ENCODE assay signal across 18 cellular contexts in the genomic region with DNA sequence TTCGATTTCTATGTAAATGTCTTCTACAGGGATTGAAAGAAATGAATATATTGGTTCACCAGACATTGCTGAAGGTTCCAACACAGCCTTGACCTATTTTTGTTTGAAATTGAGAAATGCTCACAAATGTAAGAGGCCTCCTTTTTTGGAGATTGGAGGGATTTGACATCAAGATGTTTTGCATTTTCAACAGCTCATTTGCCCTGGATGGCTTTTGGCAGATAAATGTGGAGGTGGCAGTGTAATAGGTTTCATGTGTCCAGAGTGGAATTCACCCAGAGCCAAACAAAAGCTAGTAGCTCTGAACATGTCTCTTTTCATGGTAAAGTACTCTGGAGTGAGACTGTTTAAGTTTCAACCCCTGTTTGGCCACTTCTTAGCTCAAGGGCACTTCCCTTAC.
DNase-seq lines count a peak whose midpoint lies in the region; ATAC-seq and TF ChIP-seq lines count a peak whose summit lies in the region.
"Had no signal": no experiment of that assay in that cellular context is flagged by ENCODE, and none has a peak within 500 bp of the region (broad histone marks: within the 10 kb centered on the region; RNA-seq: fewer than 3 reads in every experiment).

No MANE protein-coding gene starts in this region.

- H3K4me1 ChIP-seq in heart right ventricle (peaks cover 7 to 78% (median 52%) of the 10 kb centered on the region in 9 donors), uterus (no peaks in the 10 kb centered on the region), PC-9 (replicated peaks; ENCODE audit: insufficient read depth) (no peaks in the 10 kb centered on the region)
- H3K4me1 ChIP-seq: breast epithelium had no signal

- CTCF ChIA-PET in PC-9 (lab: Charles Lee), result no interaction called here

- H4K20me1 ChIP-seq in PC-9 (ENCODE audit: insufficient read depth), result no peaks in the 10 kb centered on the region

- DNase-seq in heart right ventricle (no peak), left ventricle myocardium superior (no peak), coronary artery (ENCODE audit: low spot score) (no peak), mesothelial cell of epicardium (ENCODE audit: low spot score in 2 of 2, unreplicated experiment in 2 of 2) (no peak), uterus (no peak), NCI-H82 treated with DMSO at 0.1 percent for 48 hours (lab: John Stamatoyannopoulos, UW; ENCODE audit: unreplicated experiment) (no peak), posterior vena cava (ENCODE audit: low spot score) (no peak), PC-9 (no peak)
- DNase-seq: activated CD4-positive, CD25-positive, alpha-beta regulatory T cell; activated naive CD8-positive, alpha-beta T cell treated with anti-CD3 and anti-CD28 coated beads for 36 hours; CD8-positive, alpha-beta memory T cell; KG1; NCI-H1048; NCI-H526 treated with DMSO at 0.1 percent for 48 hours had no signal

- POLR2A ChIA-PET in PC-9 (lab: Charles Lee; ENCODE audit: unreplicated experiment), result no interaction called here

- H3K27ac Mint-ChIP-seq in mesothelial cell of epicardium, result peak overlapping the region; percentile 82
- H3K27ac Mint-ChIP-seq: activated naive CD8-positive, alpha-beta T cell treated with anti-CD3 and anti-CD28 coated beads for 36 hours; activated T-helper 1 cell treated with anti-CD3 and anti-CD28 coated beads, Interleukin-12 subunit alpha, Interleukin-12 subunit beta, Interleukin-2, Interleukin-4 antibody, amounts not matched to agents 30 ng/mL and 10 ng/mL and 1 ng/mL, durations not matched to agents 14 hours and 24 hours and 36 hours; CD8-positive, alpha-beta memory T cell had no signal

- H3K9me2 ChIP-seq in PC-9 (ENCODE audit: insufficient read depth), result no peaks in the 10 kb centered on the region

- ATAC-seq in heart right ventricle (no peak), left ventricle myocardium superior (no peak)

- H3K4me2 ChIP-seq in PC-9, result no peak overlapping the region

- no peak for TF ChIP-seq POLR2A in uterus (IDR thresholded peaks at IDR 0.05)

- H3K27me3 Mint-ChIP-seq in mesothelial cell of epicardium (ENCODE audit: low read depth), result no peaks in the 10 kb centered on the region

- H3K9me3 ChIP-seq in heart right ventricle (no peaks in the 10 kb centered on the region), uterus (no peaks in the 10 kb centered on the region), PC-9 (ENCODE audit: insufficient read depth, low read depth) (no peaks in the 10 kb centered on the region)
- H3K9me3 ChIP-seq: breast epithelium, neutrophil, tibial artery had no signal

- H3K4me3 ChIP-seq in heart right ventricle (no peak overlapping the region), coronary artery (peak overlapping the region; percentile 13), uterus (no peak overlapping the region), PC-9 (no peak overlapping the region)
- H3K4me3 ChIP-seq: breast epithelium, tibial artery had no signal

- H3F3A ChIP-seq in PC-9 (ENCODE audit: insufficient read depth, low read depth), result no peaks in the 10 kb centered on the region

- peak overlapping the region; percentile 64 to 92 (median 88) for H3K27ac ChIP-seq in heart right ventricle
- peak overlapping the region; percentile 48 to 85 for H3K27ac ChIP-seq in coronary artery
- H3K27ac ChIP-seq in uterus, result peak overlapping the region; percentile 30 to 66
- no peak overlapping the region for H3K27ac ChIP-seq in PC-9
- H3K27ac ChIP-seq: neutrophil, tibial artery had no signal

- BruUV-seq in PC-9 (replicated peaks; lab: Mats Ljungman, UMichigan), result no TSS peak

- H3K79me2 ChIP-seq in PC-9 (ENCODE audit: low read depth), result no peaks in the 10 kb centered on the region

- no peak overlapping the region for H3K4me3 Mint-ChIP-seq in mesothelial cell of epicardium
- H3K4me3 Mint-ChIP-seq: activated naive CD8-positive, alpha-beta T cell treated with anti-CD3 and anti-CD28 coated beads for 36 hours; activated T-helper 1 cell treated with anti-CD3 and anti-CD28 coated beads, Interleukin-12 subunit alpha, Interleukin-12 subunit beta, Interleukin-2, Interleukin-4 antibody, amounts not matched to agents 30 ng/mL and 10 ng/mL and 1 ng/mL, durations not matched to agents 14 hours and 24 hours and 36 hours; CD8-positive, alpha-beta memory T cell had no signal

- no peaks in the 10 kb centered on the region for H3K9me3 Mint-ChIP-seq in mesothelial cell of epicardium
- H3K9me3 Mint-ChIP-seq: activated naive CD8-positive, alpha-beta T cell treated with anti-CD3 and anti-CD28 coated beads for 36 hours; CD8-positive, alpha-beta memory T cell had no signal

- WGBS in heart right ventricle, 2 donors, result 70 to 74% methylated on average over 1 of the region's 1 CpG

- H3K4me1 Mint-ChIP-seq in mesothelial cell of epicardium, result peaks cover 31% of the 10 kb centered on the region
- H3K4me1 Mint-ChIP-seq: activated naive CD8-positive, alpha-beta T cell treated with anti-CD3 and anti-CD28 coated beads for 36 hours; CD8-positive, alpha-beta memory T cell had no signal

- no peak overlapping the region for H2AFZ ChIP-seq in PC-9

- intact Hi-C loops in heart right ventricle (cut with DNase I), result no loop called here
- intact Hi-C loops in left ventricle myocardium superior (cut with micrococcal nuclease), result no loop called here
- intact Hi-C loops in uterus (cut with DNase I; ENCODE audit: low total_unique reads), result no loop called here
- intact Hi-C loops in posterior vena cava (cut with DNase I), result no loop called here
- intact Hi-C loops in PC-9 (cut with micrococcal nuclease; ENCODE audit: unreplicated experiment), result no loop called here

- H3K36me3 ChIP-seq in heart right ventricle, result no peaks in the 10 kb centered on the region
- H3K36me3 ChIP-seq in uterus, result no peaks in the 10 kb centered on the region
- H3K36me3 ChIP-seq in PC-9 (ENCODE audit: low read depth), result no peaks in the 10 kb centered on the region
- H3K36me3 ChIP-seq: breast epithelium, neutrophil, tibial artery had no signal

- TF ChIP-seq CTCF in heart right ventricle (IDR thresholded peaks at IDR 0.05) (no peak), coronary artery (IDR thresholded peaks at IDR 0.05) (no peak), mesothelial cell of epicardium (IDR thresholded peaks at IDR 0.05; ENCODE audit: unreplicated experiment) (no peak), uterus (IDR thresholded peaks at IDR 0.05) (no peak), PC-9 (conservative IDR thresholded peaks at IDR 0.05) (no peak)

- H3K27me3 ChIP-seq in heart right ventricle (no peaks in the 10 kb centered on the region), uterus (no peaks in the 10 kb centered on the region), PC-9 (ENCODE audit: insufficient read depth, low read depth) (no peaks in the 10 kb centered on the region)
- H3K27me3 ChIP-seq: breast epithelium, tibial artery had no signal

- peaks cover 4% of the 10 kb centered on the region for H3K36me3 Mint-ChIP-seq in mesothelial cell of epicardium
- H3K36me3 Mint-ChIP-seq: activated naive CD8-positive, alpha-beta T cell treated with anti-CD3 and anti-CD28 coated beads for 36 hours; CD8-positive, alpha-beta memory T cell had no signal
